ENCODE assay signal across 1 cellular context in the genomic region with DNA sequence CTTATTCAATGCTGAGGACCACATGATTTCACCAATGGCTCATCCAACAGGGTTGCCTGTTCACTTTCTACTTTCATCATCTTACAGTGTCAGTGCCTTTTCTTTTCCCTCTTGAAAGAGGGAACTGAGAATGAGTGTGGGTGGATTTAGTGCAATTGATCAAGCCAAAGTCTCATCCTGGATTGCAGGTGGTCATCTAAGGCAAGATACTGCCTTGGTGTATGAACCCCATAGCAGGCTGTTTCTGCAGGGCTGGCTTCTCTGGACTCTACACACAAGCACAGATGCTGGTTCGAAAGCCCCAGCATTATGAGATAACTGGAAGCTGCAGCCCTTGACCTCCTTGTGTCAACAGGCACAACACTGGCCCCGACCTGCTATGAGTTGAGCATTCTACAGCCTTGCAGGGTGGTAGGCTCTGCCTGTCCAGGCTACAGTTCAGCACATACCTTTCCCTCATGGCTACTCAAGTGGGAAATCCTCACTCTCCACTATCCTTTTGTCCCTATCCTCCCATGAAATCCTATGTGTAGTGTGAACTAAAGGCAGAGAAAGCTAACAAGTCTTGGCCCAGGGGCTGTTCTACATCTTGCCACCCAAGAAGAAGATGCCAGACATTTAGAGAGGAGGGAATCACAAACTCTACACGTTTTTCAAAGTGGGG.
TF ChIP-seq lines count a peak whose summit lies in the region.

No MANE protein-coding gene starts in this region.

TF ChIP-seq in HepG2, 621 proteins besides CTCF, POLR2A, EP300 and RAD21 (continued from another document and continues in another):
- TF ChIP-seq SOX13 (IDR thresholded peaks at IDR 0.05) (no peak), SOX13 (CRISPR knock-in tag; conservative IDR thresholded peaks at IDR 0.05 in 1 of 2, IDR thresholded peaks at IDR 0.05 in 1 of 2) (peak in 1 of 2 experiments; percentile 30; a peak in 1 of 4 replicates), THYN1 (CRISPR knock-in tag; IDR thresholded peaks at IDR 0.05; ENCODE audit: borderline replicate concordance, low read depth) (no peak), ZNF567 (CRISPR knock-in tag; IDR thresholded peaks at IDR 0.05; ENCODE audit: borderline replicate concordance) (no peak), ZSCAN29 (CRISPR knock-in tag; conservative IDR thresholded peaks at IDR 0.05) (no peak), ZBTB1 (CRISPR knock-in tag; IDR thresholded peaks at IDR 0.05; ENCODE audit: borderline replicate concordance) (no peak), ATM (IDR thresholded peaks at IDR 0.05; ENCODE audit: borderline replicate concordance) (no peak), NR2F1 (CRISPR knock-in tag; IDR thresholded peaks at IDR 0.05) (peak in 1 of 2 experiments; percentile 56; a peak in 1 of 4 replicates), ZNF883 (CRISPR knock-in tag; IDR thresholded peaks at IDR 0.05; ENCODE audit: not compliant biosample characterization) (no peak), PLRG1 (conservative IDR thresholded peaks at IDR 0.05) (no peak), MAF1 (CRISPR knock-in tag; IDR thresholded peaks at IDR 0.05; ENCODE audit: borderline replicate concordance) (no peak), MYC (CRISPR knock-in tag; IDR thresholded peaks at IDR 0.05; ENCODE audit: borderline replicate concordance) (no peak), GTF2F1 (IDR thresholded peaks at IDR 0.05; ENCODE audit: low read length) (no peak), ZNF460 (CRISPR knock-in tag; IDR thresholded peaks at IDR 0.05; ENCODE audit: borderline replicate concordance) (no peak), KMT2A (CRISPR knock-in tag; IDR thresholded peaks at IDR 0.05) (no peak), PHF21A (CRISPR knock-in tag; IDR thresholded peaks at IDR 0.05) (0 out of 2 replicates have a peak, but pooled peaks have one; percentile 22), RXRB (CRISPR knock-in tag; IDR thresholded peaks at IDR 0.05; ENCODE audit: borderline replicate concordance) (peak; percentile 70; the same call in 1 of the 2 replicates), ZNF703 (CRISPR knock-in tag; IDR thresholded peaks at IDR 0.05; ENCODE audit: borderline replicate concordance) (no peak), XBP1 (CRISPR knock-in tag; IDR thresholded peaks at IDR 0.05) (no peak), PAX8 (CRISPR knock-in tag; IDR thresholded peaks at IDR 0.05; ENCODE audit: borderline replicate concordance) (no peak), ZFP41 (CRISPR knock-in tag; IDR thresholded peaks at IDR 0.05; ENCODE audit: borderline replicate concordance) (0 out of 2 replicates have a peak, but pooled peaks have one; percentile 31), IRX3 (CRISPR knock-in tag; IDR thresholded peaks at IDR 0.05; ENCODE audit: borderline replicate concordance, low read depth) (no peak), PHF20 (CRISPR knock-in tag; IDR thresholded peaks at IDR 0.05) (no peak), NR2C2 (CRISPR knock-in tag; IDR thresholded peaks at IDR 0.05; ENCODE audit: borderline replicate concordance) (peak; percentile 65), MXI1 (IDR thresholded peaks at IDR 0.05; ENCODE audit: borderline replicate concordance, low read depth, low read length) (no peak), MAX (IDR thresholded peaks at IDR 0.05) (no peak), GATAD2A (CRISPR knock-in tag; IDR thresholded peaks at IDR 0.05) (0 out of 2 replicates have a peak, but pooled peaks have one; percentile 18), ARID4A (CRISPR knock-in tag; IDR thresholded peaks at IDR 0.05; ENCODE audit: borderline replicate concordance) (no peak; the same call in 1 of the 2 replicates), SETDB1 (CRISPR knock-in tag; IDR thresholded peaks at IDR 0.05; ENCODE audit: borderline replicate concordance) (no peak), AGO1 (IDR thresholded peaks at IDR 0.05; ENCODE audit: low read depth, low read length, poor library complexity, severe bottlenecking) (no peak), TEAD3 (CRISPR knock-in tag; optimal IDR thresholded peaks at IDR 0.05; ENCODE audit: borderline replicate concordance) (peak; percentile 28), ARNT (IDR thresholded peaks at IDR 0.05) (no peak), ZNF570 (CRISPR knock-in tag; IDR thresholded peaks at IDR 0.05; ENCODE audit: borderline replicate concordance) (no peak), SP1 (IDR thresholded peaks at IDR 0.05) (no peak), SP1 (CRISPR knock-in tag; IDR thresholded peaks at IDR 0.05) (no peak), MLX (CRISPR knock-in tag; IDR thresholded peaks at IDR 0.05) (no peak), SMAD1 (CRISPR knock-in tag; IDR thresholded peaks at IDR 0.05; ENCODE audit: borderline replicate concordance, low read depth) (no peak), ZBTB3 (CRISPR knock-in tag; IDR thresholded peaks at IDR 0.05; ENCODE audit: borderline replicate concordance, low read depth) (no peak), SMARCE1 (IDR thresholded peaks at IDR 0.05; ENCODE audit: borderline replicate concordance) (no peak), SOX5 (CRISPR knock-in tag; IDR thresholded peaks at IDR 0.05; ENCODE audit: borderline replicate concordance) (0 out of 2 replicates have a peak, but pooled peaks have one; percentile 22), ZNF83 (CRISPR knock-in tag; IDR thresholded peaks at IDR 0.05; ENCODE audit: borderline replicate concordance) (no peak)
- TF ChIP-seq, protein P1, sequence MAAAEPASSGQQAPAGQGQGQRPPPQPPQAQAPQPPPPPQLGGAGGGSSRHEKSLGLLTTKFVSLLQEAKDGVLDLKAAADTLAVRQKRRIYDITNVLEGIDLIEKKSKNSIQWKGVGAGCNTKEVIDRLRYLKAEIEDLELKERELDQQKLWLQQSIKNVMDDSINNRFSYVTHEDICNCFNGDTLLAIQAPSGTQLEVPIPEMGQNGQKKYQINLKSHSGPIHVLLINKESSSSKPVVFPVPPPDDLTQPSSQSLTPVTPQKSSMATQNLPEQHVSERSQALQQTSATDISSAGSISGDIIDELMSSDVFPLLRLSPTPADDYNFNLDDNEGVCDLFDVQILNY (CRISPR knock-in tag; conservative IDR thresholded peaks at IDR 0.05): no peak
- TF ChIP-seq, protein P2, sequence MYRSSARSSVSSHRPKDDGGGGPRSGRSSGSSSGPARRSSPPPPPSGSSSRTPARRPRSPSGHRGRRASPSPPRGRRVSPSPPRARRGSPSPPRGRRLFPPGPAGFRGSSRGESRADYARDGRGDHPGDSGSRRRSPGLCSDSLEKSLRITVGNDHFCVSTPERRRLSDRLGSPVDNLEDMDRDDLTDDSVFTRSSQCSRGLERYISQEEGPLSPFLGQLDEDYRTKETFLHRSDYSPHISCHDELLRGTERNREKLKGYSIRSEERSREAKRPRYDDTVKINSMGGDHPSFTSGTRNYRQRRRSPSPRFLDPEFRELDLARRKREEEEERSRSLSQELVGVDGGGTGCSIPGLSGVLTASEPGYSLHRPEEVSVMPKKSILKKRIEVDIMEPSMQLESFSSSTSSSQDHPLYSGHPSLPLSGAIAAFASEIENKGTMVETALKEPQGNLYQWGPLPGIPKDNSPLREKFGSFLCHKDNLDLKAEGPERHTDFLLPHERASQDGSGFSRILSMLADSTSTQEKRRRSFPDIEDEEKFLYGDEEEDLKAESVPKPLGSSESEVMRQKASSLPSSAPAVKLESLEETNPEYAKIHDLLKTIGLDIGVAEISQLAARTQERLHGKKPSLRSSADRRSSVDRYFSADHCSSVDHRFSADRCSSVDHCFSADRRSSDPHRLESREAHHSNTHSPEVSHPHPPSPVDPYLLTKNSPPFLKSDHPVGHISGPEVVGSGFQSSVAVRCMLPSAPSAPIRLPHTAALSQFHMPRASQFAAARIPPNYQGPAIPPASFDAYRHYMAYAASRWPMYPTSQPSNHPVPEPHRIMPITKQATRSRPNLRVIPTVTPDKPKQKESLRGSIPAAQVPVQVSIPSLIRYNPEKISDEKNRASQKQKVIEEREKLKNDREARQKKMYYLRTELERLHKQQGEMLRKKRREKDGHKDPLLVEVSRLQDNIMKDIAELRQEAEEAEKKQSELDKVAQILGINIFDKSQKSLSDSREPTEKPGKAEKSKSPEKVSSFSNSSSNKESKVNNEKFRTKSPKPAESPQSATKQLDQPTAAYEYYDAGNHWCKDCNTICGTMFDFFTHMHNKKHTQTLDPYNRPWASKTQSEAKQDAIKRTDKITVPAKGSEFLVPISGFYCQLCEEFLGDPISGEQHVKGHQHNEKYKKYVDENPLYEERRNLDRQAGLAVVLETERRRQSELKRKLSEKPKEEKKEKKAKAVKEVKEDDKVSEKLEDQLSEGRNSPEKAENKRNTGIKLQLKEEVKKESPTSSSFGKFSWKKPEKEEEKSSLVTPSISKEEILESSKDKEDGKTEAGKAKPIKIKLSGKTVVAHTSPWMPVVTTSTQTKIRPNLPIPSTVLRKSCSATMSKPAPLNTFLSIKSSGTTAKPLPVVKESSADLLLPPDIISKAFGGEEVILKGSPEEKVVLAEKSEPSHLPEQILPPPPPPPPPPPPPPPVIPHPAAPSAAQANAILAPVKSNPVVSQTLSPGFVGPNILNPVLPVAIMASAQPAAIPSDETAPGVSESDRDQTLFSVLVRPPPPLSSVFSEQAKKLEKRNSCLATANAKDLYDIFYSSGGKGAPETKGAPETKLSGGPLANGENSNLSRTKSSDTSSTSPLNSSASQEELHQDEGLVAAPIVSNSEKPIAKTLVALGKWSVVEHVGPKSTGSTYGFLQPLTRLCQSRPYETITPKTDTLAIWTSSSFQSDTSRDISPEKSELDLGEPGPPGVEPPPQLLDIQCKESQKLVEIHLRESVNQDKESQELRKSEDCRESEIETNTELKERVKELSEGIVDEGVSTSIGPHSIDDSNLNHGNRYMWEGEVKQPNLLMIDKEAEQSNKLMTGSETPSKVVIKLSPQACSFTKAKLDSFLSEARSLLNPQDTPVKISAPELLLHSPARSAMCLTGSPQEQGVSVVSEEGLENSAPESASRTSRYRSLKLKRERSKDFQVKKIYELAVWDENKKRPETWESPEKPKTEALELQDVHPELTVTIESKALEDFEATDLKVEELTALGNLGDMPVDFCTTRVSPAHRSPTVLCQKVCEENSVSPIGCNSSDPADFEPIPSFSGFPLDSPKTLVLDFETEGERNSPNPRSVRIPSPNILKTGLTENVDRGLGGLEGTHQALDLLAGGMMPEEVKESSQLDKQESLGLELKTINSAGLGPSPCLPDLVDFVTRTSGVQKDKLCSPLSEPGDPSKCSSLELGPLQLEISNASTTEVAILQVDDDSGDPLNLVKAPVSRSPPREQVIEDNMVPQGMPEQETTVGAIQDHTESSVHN (CRISPR knock-in tag; IDR thresholded peaks at IDR 0.05): no peak
- TF ChIP-seq, protein P3, sequence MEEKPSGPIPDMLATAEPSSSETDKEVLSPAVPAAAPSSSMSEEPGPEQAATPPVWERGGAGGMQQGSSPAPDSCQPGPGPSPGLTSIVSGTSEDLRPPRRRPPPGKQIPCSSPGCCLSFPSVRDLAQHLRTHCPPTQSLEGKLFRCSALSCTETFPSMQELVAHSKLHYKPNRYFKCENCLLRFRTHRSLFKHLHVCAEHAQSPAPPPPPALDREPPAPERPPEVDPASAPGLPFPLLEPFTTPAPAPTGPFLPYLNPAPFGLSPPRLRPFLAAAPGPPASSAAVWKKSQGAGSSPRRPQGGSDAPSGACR (CRISPR knock-in tag; IDR thresholded peaks at IDR 0.05): no peak
- TF ChIP-seq, protein P4, sequence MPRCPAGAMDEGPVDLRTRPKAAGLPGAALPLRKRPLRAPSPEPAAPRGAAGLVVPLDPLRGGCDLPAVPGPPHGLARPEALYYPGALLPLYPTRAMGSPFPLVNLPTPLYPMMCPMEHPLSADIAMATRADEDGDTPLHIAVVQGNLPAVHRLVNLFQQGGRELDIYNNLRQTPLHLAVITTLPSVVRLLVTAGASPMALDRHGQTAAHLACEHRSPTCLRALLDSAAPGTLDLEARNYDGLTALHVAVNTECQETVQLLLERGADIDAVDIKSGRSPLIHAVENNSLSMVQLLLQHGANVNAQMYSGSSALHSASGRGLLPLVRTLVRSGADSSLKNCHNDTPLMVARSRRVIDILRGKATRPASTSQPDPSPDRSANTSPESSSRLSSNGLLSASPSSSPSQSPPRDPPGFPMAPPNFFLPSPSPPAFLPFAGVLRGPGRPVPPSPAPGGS (CRISPR knock-in tag; IDR thresholded peaks at IDR 0.05): no peak
- TF ChIP-seq, protein P5, sequence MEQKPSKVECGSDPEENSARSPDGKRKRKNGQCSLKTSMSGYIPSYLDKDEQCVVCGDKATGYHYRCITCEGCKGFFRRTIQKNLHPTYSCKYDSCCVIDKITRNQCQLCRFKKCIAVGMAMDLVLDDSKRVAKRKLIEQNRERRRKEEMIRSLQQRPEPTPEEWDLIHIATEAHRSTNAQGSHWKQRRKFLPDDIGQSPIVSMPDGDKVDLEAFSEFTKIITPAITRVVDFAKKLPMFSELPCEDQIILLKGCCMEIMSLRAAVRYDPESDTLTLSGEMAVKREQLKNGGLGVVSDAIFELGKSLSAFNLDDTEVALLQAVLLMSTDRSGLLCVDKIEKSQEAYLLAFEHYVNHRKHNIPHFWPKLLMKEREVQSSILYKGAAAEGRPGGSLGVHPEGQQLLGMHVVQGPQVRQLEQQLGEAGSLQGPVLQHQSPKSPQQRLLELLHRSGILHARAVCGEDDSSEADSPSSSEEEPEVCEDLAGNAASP (CRISPR knock-in tag; IDR thresholded peaks at IDR 0.05; ENCODE audit: borderline replicate concordance): 0 out of 2 replicates have a peak, but pooled peaks have one; percentile 18
